12 cellular contexts compared by ENCODE assay signal in the genomic region with DNA sequence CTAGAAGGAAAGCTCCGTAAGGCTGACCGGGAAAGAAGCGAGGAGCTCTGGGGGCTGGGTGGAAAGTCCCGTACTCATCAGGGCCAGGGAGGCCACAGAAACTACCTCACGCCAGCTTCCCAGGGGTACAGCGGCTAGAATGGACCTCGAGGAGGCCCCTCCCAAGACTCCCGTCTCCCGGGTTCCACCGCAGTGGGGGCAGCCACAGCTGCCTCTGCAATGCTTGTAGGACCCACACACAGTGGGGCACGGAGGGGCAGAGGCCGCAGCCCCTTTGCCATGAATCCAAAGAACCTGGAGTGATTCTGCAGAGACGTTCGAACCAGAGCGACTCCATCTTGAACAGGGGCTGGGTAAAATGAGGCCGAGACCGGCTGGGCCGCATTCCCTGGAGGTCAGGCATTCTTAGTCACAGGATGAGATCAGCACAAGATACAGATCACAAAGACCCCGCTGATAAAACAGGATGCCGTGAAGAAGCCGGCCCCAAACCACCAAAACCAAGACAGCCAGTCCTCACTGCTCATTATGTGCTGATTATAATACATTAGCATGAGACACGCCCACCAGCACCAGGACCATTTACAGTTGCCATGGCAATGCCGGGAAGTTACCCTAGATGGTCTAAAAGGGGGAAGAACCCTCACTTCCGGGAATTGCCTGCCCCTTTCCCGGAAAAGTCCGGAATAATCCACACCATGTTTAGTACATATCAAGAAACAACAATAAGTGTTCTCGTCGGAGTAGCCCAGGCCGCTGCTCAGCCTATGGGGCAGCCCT. TPM values are rescaled to one million over a fixed set of nuclear protein-coding genes. Genes with fewer than 3 reads are reported as not detected.
A peak's percentile ranks its signal among the peaks of the same experiment; 100 is the strongest.
DNase-seq lines count a peak whose midpoint lies in the region; ATAC-seq and TF ChIP-seq lines count a peak whose summit lies in the region.
"Had no signal": no experiment of that assay in that cellular context is flagged by ENCODE, and none has a peak within 500 bp of the region (broad histone marks: within the 10 kb centered on the region; RNA-seq: fewer than 3 reads in every experiment).

No MANE protein-coding gene starts in this region.

- DNase-seq in GM10248 (ENCODE audit: extremely low spot score) (peak; percentile 15), M059J (ENCODE audit: low read depth) (peak; percentile 59), mesothelial cell of epicardium (ENCODE audit: low spot score in 2 of 2, unreplicated experiment in 2 of 2) (peak in 1 of 2 experiments; percentile 50), AG20443 (ENCODE audit: low spot score) (no peak), NCI-H446 (lab: John Stamatoyannopoulos, UW) (no peak), GM19238 (ENCODE audit: insufficient read length, low spot score) (no peak)
- DNase-seq: NCI-H1105 treated with DMSO at 0.1 percent for 48 hours, transverse colon had no signal

- no peak for ATAC-seq in HG03039 (IDR thresholded peaks at IDR 0.05; ENCODE audit: unreplicated experiment)

- H3K4me3 Mint-ChIP-seq in brain (no peak overlapping the region), mesothelial cell of epicardium (no peak overlapping the region)
- H3K4me3 Mint-ChIP-seq: activated naive CD4-positive, alpha-beta T cell treated with anti-CD3 and anti-CD28 coated beads, Interleukin-2, amount 50 U/mL, for 24 hours had no signal

- TF ChIP-seq CTCF in GM10248 (IDR thresholded peaks at IDR 0.05; ENCODE audit: control extremely low read depth, extremely low read depth, low read depth, missing control alignments) (no peak), brain (conservative IDR thresholded peaks at IDR 0.05) (no peak), mesothelial cell of epicardium (IDR thresholded peaks at IDR 0.05; ENCODE audit: unreplicated experiment) (no peak)

- H3K9me3 Mint-ChIP-seq in brain (no peaks in the 10 kb centered on the region), mesothelial cell of epicardium (no peaks in the 10 kb centered on the region)
- H3K9me3 Mint-ChIP-seq: activated naive CD4-positive, alpha-beta T cell treated with anti-CD3 and anti-CD28 coated beads, Interleukin-2, amount 50 U/mL, for 24 hours had no signal

- CTCF ChIA-PET in GM10248 (lab: Yijun Ruan, JAX) = interaction anchor here (1.5 kb wide), 1 partner anchor 14 kb away, joined by 5 read pairs; no protein-coding TSS in a partner anchor

- H3K27ac Mint-ChIP-seq in brain (peak overlapping the region; percentile 22 to 81 (median 63)), mesothelial cell of epicardium (peak overlapping the region; percentile 96)
- H3K27ac Mint-ChIP-seq: activated naive CD4-positive, alpha-beta T cell treated with anti-CD3 and anti-CD28 coated beads, Interleukin-2, amount 50 U/mL, for 24 hours had no signal

- POLR2A ChIA-PET in GM10248 (lab: Yijun Ruan, JAX) = no interaction called here

- H3K36me3 Mint-ChIP-seq in brain = no peaks in the 10 kb centered on the region
- H3K36me3 Mint-ChIP-seq in mesothelial cell of epicardium = no peaks in the 10 kb centered on the region
- H3K36me3 Mint-ChIP-seq: activated naive CD4-positive, alpha-beta T cell treated with anti-CD3 and anti-CD28 coated beads, Interleukin-2, amount 50 U/mL, for 24 hours had no signal

- H3K4me1 Mint-ChIP-seq in brain = peaks cover 42% of the 10 kb centered on the region
- peaks cover 39% of the 10 kb centered on the region for H3K4me1 Mint-ChIP-seq in mesothelial cell of epicardium
- H3K4me1 Mint-ChIP-seq: activated naive CD4-positive, alpha-beta T cell treated with anti-CD3 and anti-CD28 coated beads, Interleukin-2, amount 50 U/mL, for 24 hours had no signal

- H3K27me3 Mint-ChIP-seq in brain (peaks cover 3% of the 10 kb centered on the region), mesothelial cell of epicardium (ENCODE audit: low read depth) (no peaks in the 10 kb centered on the region)

RNA-seq across cellular contexts. Expression of a gene that starts 1.6 kb away (rescaled TPM):
- total RNA-seq in M059J (2014; rRNA removed; shearing (Covaris generic)) = 0.17 and 0.64 TPM in 2 replicates
- polyA plus RNA-seq in brain (ENCODE audit: insufficient read depth, low read depth, low replicate concordance) = 54.3 TPM
- 10.9 to 12.3 TPM (median 11.3 TPM) in 3 replicates for total RNA-seq in mesothelial cell of epicardium
- total RNA-seq: H4 had no signal

RNA-seq across cellular contexts. Expression of a gene that starts 12.8 kb away (rescaled TPM):
- total RNA-seq in M059J (2014; rRNA removed; shearing (Covaris generic)) = 0.12 and 1.1 TPM in 2 replicates
- 108 TPM for polyA plus RNA-seq in brain (ENCODE audit: insufficient read depth, low read depth, low replicate concordance)
- 57.0 to 59.1 TPM (median 57.7 TPM) in 3 replicates for total RNA-seq in mesothelial cell of epicardium

RNA-seq across cellular contexts. Expression of a gene that starts 15.6 kb away (rescaled TPM):
- total RNA-seq in M059J (2014; rRNA removed; shearing (Covaris generic)) = 160 and 166 TPM in 2 replicates
- polyA plus RNA-seq in brain (ENCODE audit: insufficient read depth, low read depth, low replicate concordance) = 152 TPM
- 87.9 to 98.2 TPM (median 94.7 TPM) in 3 replicates for total RNA-seq in mesothelial cell of epicardium

RNA-seq across cellular contexts. Expression of a gene that starts 23.5 kb away (rescaled TPM):
- 29.9 and 35.2 TPM in 2 replicates for total RNA-seq in M059J (2014; rRNA removed; shearing (Covaris generic))
- 19.4 TPM for polyA plus RNA-seq in brain (ENCODE audit: insufficient read depth, low read depth, low replicate concordance)
- 396 to 423 TPM (median 405 TPM) in 3 replicates for total RNA-seq in mesothelial cell of epicardium

RNA-seq across cellular contexts. Expression of a gene that starts 26.8 kb away (rescaled TPM):
- total RNA-seq in M059J (2014; rRNA removed; shearing (Covaris generic)) = not detected in 2 replicates
- 10.3 TPM for polyA plus RNA-seq in brain (ENCODE audit: insufficient read depth, low read depth, low replicate concordance)
- total RNA-seq in mesothelial cell of epicardium = 2.2 to 3.9 TPM (median 2.9 TPM) in 3 replicates
- total RNA-seq: H4 had no signal

Comparison
In these comparisons a context has a peak if more than half of its experiments do, and no peak if none do; other contexts are left out.
1. DNase-seq: peak in GM10248 (single experiment) and M059J (single experiment); none in AG20443 (single experiment), NCI-H446 (0 of 2) and GM19238 (single experiment).
2. RNA of a gene that starts 12.8 kb away (total RNA-seq): 57.0 to 59.1 TPM in mesothelial cell of epicardium; 0.12 to 1.1 TPM in M059J; every median in the first group is over 10 times any median in the second.